Comparison of ENCODE assay signal across 2 cellular contexts in the genomic region with DNA sequence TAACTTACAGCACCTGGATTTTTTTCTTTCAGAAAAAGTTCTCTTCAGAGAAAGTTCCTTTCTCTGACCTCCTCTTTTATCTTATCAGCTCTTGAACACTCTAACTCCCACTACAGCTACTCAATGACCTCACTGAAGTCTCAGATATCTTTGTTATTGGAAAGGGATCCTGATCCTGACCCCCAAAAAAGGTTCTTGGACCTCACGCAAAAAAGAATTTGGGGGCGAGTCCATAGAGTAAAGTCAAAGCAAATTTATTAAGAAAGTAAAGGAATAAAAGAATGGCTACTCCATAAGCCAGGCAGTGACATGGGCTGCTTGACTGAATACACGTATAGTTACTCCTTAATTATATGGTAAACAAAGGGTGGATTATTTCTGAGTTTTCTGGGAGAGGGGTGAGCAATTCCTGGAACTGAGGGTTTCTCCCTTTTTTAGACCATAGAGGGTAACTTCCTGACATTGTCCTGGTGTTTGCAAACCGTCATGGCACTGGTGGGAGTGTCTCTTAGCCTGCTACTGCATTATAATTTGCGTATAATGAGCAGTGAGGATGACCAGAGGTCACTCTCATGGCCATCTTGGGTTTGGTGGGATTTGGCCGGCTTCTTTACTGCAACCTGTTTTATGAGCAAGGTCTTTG.
A peak's percentile ranks its signal among the peaks of the same experiment; 100 is the strongest.
TF ChIP-seq lines count a peak whose summit lies in the region.

No MANE protein-coding gene starts in this region.

TF ChIP-seq in HEK293, 187 proteins besides CTCF, POLR2A, EP300 and RAD21:
- TF ChIP-seq ZNF248 (tag by site-specific recombination; IDR thresholded peaks at IDR 0.05) (no peak), ZNF707 (tag by site-specific recombination; IDR thresholded peaks at IDR 0.05) (no peak), SP7 (tag by site-specific recombination; IDR thresholded peaks at IDR 0.05) (no peak), PRDM1 (tag by site-specific recombination; IDR thresholded peaks at IDR 0.05) (0 out of 2 replicates have a peak, but pooled peaks have one; percentile 28), ZNF777 (tag by site-specific recombination; IDR thresholded peaks at IDR 0.05; ENCODE audit: borderline replicate concordance) (no peak)
- TF ChIP-seq, protein P1, sequence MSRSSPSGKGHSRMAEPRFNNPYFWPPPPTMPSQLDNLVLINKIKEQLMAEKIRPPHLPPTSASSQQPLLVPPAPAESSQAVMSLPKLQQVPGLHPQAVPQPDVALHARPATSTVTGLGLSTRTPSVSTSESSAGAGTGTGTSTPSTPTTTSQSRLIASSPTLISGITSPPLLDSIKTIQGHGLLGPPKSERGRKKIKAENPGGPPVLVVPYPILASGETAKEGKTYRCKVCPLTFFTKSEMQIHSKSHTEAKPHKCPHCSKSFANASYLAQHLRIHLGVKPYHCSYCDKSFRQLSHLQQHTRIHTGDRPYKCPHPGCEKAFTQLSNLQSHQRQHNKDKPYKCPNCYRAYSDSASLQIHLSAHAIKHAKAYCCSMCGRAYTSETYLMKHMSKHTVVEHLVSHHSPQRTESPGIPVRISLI (tag by site-specific recombination; IDR thresholded peaks at IDR 0.05) = 0 out of 2 replicates have a peak, but pooled peaks have one; percentile 68
- TF ChIP-seq, protein P2, sequence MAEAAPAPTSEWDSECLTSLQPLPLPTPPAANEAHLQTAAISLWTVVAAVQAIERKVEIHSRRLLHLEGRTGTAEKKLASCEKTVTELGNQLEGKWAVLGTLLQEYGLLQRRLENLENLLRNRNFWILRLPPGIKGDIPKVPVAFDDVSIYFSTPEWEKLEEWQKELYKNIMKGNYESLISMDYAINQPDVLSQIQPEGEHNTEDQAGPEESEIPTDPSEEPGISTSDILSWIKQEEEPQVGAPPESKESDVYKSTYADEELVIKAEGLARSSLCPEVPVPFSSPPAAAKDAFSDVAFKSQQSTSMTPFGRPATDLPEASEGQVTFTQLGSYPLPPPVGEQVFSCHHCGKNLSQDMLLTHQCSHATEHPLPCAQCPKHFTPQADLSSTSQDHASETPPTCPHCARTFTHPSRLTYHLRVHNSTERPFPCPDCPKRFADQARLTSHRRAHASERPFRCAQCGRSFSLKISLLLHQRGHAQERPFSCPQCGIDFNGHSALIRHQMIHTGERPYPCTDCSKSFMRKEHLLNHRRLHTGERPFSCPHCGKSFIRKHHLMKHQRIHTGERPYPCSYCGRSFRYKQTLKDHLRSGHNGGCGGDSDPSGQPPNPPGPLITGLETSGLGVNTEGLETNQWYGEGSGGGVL (tag by site-specific recombination; IDR thresholded peaks at IDR 0.05) = no peak

TF ChIP-seq in K562, 482 proteins besides CTCF, POLR2A, EP300 and RAD21 (continues in another document):
- TF ChIP-seq TAF1 (IDR thresholded peaks at IDR 0.05; ENCODE audit: control insufficient read depth, extremely low read depth, insufficient read depth, low read length, severe bottlenecking) (peak; percentile 2), KLF13 (tag; IDR thresholded peaks at IDR 0.05; ENCODE audit: borderline replicate concordance, low read depth) (no peak), TAL1 (IDR thresholded peaks at IDR 0.05) (peak; percentile 97), DACH1 (IDR thresholded peaks at IDR 0.05; ENCODE audit: partially characterized antibody) (peak; percentile 69), ELF4 (CRISPR knock-in tag; IDR thresholded peaks at IDR 0.05) (0 out of 2 replicates have a peak, but pooled peaks have one; percentile 8), THRAP3 (IDR thresholded peaks at IDR 0.05; ENCODE audit: borderline replicate concordance) (no peak), FOXO4 (CRISPR knock-in tag; IDR thresholded peaks at IDR 0.05) (no peak), CSDE1 (IDR thresholded peaks at IDR 0.05) (no peak), ZNF778 (CRISPR knock-in tag; IDR thresholded peaks at IDR 0.05) (no peak), HNRNPLL (IDR thresholded peaks at IDR 0.05; ENCODE audit: low read depth, low read length, poor library complexity, severe bottlenecking) (peak; percentile 86), ZNF449 (CRISPR knock-in tag; IDR thresholded peaks at IDR 0.05) (no peak), ZNF512 (tag; IDR thresholded peaks at IDR 0.05) (no peak), KAT2B (IDR thresholded peaks at IDR 0.05; ENCODE audit: low read depth, low read length) (no peak), ZNF354B (CRISPR knock-in tag; IDR thresholded peaks at IDR 0.05) (no peak), SP1 (CRISPR knock-in tag; IDR thresholded peaks at IDR 0.05) (no peak), ZNF324 (CRISPR knock-in tag; IDR thresholded peaks at IDR 0.05) (no peak), DPF2 (IDR thresholded peaks at IDR 0.05) (peak; percentile 100), ETV1 (tag; conservative IDR thresholded peaks at IDR 0.05; ENCODE audit: low read depth) (no peak; the same call in 1 of the 2 replicates), NFE2 (IDR thresholded peaks at IDR 0.05; ENCODE audit: low read depth) (no peak), ESRRA (IDR thresholded peaks at IDR 0.05; ENCODE audit: borderline replicate concordance, low read depth) (peak; percentile 79), BCLAF1 (IDR thresholded peaks at IDR 0.05; ENCODE audit: borderline replicate concordance in 1 of 2, control insufficient read depth in 1 of 2, low read depth in 2 of 2, low read length in 1 of 2) (no peak), GATA2 (CRISPR knock-in tag; IDR thresholded peaks at IDR 0.05) (peak; percentile 72), MCM5 (IDR thresholded peaks at IDR 0.05; ENCODE audit: low read depth) (no peak), ZNF79 (CRISPR knock-in tag; IDR thresholded peaks at IDR 0.05; ENCODE audit: low read depth) (no peak), CBX2 (IDR thresholded peaks at IDR 0.05; ENCODE audit: insufficient read depth, low read length, poor library complexity, severe bottlenecking) (no peak), ID3 (CRISPR knock-in tag; IDR thresholded peaks at IDR 0.05) (no peak), ID3 (tag; IDR thresholded peaks at IDR 0.05) (no peak), GATAD2B (IDR thresholded peaks at IDR 0.05; ENCODE audit: borderline replicate concordance) (peak; percentile 46; the same call in 1 of the 2 replicates), NBN (IDR thresholded peaks at IDR 0.05; ENCODE audit: low read depth) (peak; percentile 89)
- TF ChIP-seq, protein P3, sequence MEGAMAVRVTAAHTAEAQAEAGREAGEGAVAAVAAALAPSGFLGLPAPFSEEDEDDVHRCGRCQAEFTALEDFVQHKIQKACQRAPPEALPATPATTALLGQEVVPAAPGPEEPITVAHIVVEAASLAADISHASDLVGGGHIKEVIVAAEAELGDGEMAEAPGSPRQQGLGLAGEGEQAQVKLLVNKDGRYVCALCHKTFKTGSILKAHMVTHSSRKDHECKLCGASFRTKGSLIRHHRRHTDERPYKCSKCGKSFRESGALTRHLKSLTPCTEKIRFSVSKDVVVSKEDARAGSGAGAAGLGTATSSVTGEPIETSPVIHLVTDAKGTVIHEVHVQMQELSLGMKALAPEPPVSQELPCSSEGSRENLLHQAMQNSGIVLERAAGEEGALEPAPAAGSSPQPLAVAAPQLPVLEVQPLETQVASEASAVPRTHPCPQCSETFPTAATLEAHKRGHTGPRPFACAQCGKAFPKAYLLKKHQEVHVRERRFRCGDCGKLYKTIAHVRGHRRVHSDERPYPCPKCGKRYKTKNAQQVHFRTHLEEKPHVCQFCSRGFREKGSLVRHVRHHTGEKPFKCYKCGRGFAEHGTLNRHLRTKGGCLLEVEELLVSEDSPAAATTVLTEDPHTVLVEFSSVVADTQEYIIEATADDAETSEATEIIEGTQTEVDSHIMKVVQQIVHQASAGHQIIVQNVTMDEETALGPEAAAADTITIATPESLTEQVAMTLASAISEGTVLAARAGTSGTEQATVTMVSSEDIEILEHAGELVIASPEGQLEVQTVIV (CRISPR knock-in tag; IDR thresholded peaks at IDR 0.05; ENCODE audit: borderline replicate concordance) = no peak
- TF ChIP-seq, protein P4, sequence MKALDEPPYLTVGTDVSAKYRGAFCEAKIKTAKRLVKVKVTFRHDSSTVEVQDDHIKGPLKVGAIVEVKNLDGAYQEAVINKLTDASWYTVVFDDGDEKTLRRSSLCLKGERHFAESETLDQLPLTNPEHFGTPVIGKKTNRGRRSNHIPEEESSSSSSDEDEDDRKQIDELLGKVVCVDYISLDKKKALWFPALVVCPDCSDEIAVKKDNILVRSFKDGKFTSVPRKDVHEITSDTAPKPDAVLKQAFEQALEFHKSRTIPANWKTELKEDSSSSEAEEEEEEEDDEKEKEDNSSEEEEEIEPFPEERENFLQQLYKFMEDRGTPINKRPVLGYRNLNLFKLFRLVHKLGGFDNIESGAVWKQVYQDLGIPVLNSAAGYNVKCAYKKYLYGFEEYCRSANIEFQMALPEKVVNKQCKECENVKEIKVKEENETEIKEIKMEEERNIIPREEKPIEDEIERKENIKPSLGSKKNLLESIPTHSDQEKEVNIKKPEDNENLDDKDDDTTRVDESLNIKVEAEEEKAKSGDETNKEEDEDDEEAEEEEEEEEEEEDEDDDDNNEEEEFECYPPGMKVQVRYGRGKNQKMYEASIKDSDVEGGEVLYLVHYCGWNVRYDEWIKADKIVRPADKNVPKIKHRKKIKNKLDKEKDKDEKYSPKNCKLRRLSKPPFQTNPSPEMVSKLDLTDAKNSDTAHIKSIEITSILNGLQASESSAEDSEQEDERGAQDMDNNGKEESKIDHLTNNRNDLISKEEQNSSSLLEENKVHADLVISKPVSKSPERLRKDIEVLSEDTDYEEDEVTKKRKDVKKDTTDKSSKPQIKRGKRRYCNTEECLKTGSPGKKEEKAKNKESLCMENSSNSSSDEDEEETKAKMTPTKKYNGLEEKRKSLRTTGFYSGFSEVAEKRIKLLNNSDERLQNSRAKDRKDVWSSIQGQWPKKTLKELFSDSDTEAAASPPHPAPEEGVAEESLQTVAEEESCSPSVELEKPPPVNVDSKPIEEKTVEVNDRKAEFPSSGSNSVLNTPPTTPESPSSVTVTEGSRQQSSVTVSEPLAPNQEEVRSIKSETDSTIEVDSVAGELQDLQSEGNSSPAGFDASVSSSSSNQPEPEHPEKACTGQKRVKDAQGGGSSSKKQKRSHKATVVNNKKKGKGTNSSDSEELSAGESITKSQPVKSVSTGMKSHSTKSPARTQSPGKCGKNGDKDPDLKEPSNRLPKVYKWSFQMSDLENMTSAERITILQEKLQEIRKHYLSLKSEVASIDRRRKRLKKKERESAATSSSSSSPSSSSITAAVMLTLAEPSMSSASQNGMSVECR (CRISPR knock-in tag; IDR thresholded peaks at IDR 0.05) = no peak
